Comparison of ENCODE assay signal across 8 cellular contexts in genomic region chr7:128939075-128939860, GRCh38. TPM values are rescaled to one million over a fixed set of nuclear protein-coding genes. Genes with fewer than 3 reads are reported as not detected.
DNase-seq lines count a peak whose midpoint lies in the region; ATAC-seq, FAIRE-seq and TF ChIP-seq lines count a peak whose summit lies in the region.

No MANE protein-coding gene starts in this region.

- peak overlapping the region; percentile 83 for H3K4me3 ChIP-seq in coronary artery
- no peak overlapping the region for H3K4me3 ChIP-seq in parathyroid adenoma (ENCODE audit: low read depth, low read length)

- peak; percentile 19 for ATAC-seq in HG03378 (IDR thresholded peaks at IDR 0.05; ENCODE audit: unreplicated experiment)
- ATAC-seq in GM18511 (IDR thresholded peaks at IDR 0.05; ENCODE audit: unreplicated experiment) = no peak
- ATAC-seq in GM21390 (IDR thresholded peaks at IDR 0.05; ENCODE audit: unreplicated experiment) = no peak

- no peaks in the 10 kb centered on the region for H3K27me3 ChIP-seq in parathyroid adenoma (ENCODE audit: control insufficient read depth, insufficient read depth, low read length)

- no peaks in the 10 kb centered on the region for H3K9me3 ChIP-seq in parathyroid adenoma (ENCODE audit: control insufficient read depth, low read length)

- H3K27ac ChIP-seq in coronary artery = peak overlapping the region in 1 of 2 donors; percentile 79
- H3K27ac ChIP-seq in parathyroid adenoma = no peak overlapping the region

- no peak for FAIRE-seq in GM12891 (lab: Jason Lieb, UNC)

- no peaks in the 10 kb centered on the region for H3K36me3 ChIP-seq in parathyroid adenoma (ENCODE audit: control insufficient read depth, insufficient read depth, low read length)

- no peak overlapping the region for H3K9ac ChIP-seq in parathyroid adenoma

- TF ChIP-seq CTCF in coronary artery (IDR thresholded peaks at IDR 0.05) = no peak
- TF ChIP-seq CTCF in parathyroid adenoma (IDR thresholded peaks at IDR 0.05) = no peak

- peak overlapping the region; percentile 17 for H3K4me2 ChIP-seq in parathyroid adenoma (ENCODE audit: low read length)

- DNase-seq in GM12891 (ENCODE audit: insufficient read length, low spot score) (no peak), coronary artery (ENCODE audit: low spot score) (no peak), SHP77 (lab: John Stamatoyannopoulos, UW) (no peak)
- no peak for DNase-seq in stimulated activated CD4-positive, alpha-beta T cell treated with anti-CD3 and anti-CD28 coated beads, Interleukin-1b, Interleukin-23, amount 100 ng/mL, for 48 hours

- TF ChIP-seq POLR2A in GM12891 (IDR thresholded peaks at IDR 0.05; ENCODE audit: low read depth, low read length) = no peak; the same call in 1 of the 2 replicates

- no peaks in the 10 kb centered on the region for H3K4me1 ChIP-seq in parathyroid adenoma

- H3K79me2 ChIP-seq in parathyroid adenoma = no peaks in the 10 kb centered on the region

- H2AFZ ChIP-seq in parathyroid adenoma = no peak overlapping the region

TF ChIP-seq in GM12891, 5 proteins besides CTCF, POLR2A, EP300 and RAD21:
- peak; percentile 68 for TF ChIP-seq POLR2AphosphoS5 (IDR thresholded peaks at IDR 0.05; ENCODE audit: low read depth, low read length)
- TF ChIP-seq TAF1 (IDR thresholded peaks at IDR 0.05; ENCODE audit: low read depth, low read length) = peak; percentile 32; the same call in 1 of the 2 replicates
- TF ChIP-seq PAX5 (IDR thresholded peaks at IDR 0.05; ENCODE audit: insufficient read depth, low read length, severe bottlenecking) = peak; percentile 15
- peak; percentile 55 for TF ChIP-seq SPI1 (IDR thresholded peaks at IDR 0.05; ENCODE audit: low read depth, low read length)
- no peak for TF ChIP-seq POU2F2 (IDR thresholded peaks at IDR 0.05; ENCODE audit: low read depth, low read length)

RNA-seq across cellular contexts. Expression of gene IRF5, which starts 1.5 kb away (rescaled TPM):
- polyA plus RNA-seq in GM12891 (2012; ENCODE audit: low read depth, missing spikeins) = 66.9 TPM

RNA-seq across cellular contexts. Expression of gene KCP, which starts 28.8 kb away (rescaled TPM):
- polyA plus RNA-seq in GM12891 (2012; ENCODE audit: low read depth, missing spikeins) = 1.3 TPM
